In the genomic region with DNA sequence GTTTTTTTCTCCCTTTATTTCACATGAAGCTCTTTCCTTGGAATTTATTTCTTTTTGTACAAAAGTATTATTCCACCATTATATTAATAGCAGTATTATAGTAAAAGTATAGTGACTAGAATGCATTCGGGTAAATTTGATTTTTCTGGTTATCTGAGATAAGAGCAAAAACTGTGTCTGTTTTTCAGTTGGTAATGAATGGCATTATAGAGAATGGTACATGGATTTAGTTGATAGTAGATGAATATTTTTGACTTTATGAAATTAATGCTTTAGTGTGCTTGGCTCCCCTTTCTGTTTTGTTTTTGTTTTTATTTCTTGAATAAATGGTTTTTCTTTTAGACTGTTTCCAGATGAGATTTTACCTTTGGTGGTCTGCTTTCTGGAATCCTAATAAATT, we compare ENCODE assay signal across 28 cellular contexts.
"Had no signal": no experiment of that assay in that cellular context is flagged by ENCODE, and none has a peak within 500 bp of the region (broad histone marks: within the 10 kb centered on the region; RNA-seq: fewer than 3 reads in every experiment).

No MANE protein-coding gene starts in this region.

- H3K36me3 ChIP-seq: colonic mucosa, thoracic aorta, uterus had no signal

- H3K9me3 Mint-ChIP-seq: activated naive CD4-positive, alpha-beta T cell treated with anti-CD3 and anti-CD28 coated beads, Interleukin-2, amount 10 ng/mL, durations not matched to agents 7 days and 5 days; naive B cell; neural crest cell; T-helper 2 cell treated with Interferon-gamma antibody and Interleukin-4, amounts not matched to agents 5 μg/mL and 100 μg/mL, for 36 hours had no signal

- H3K4me3 Mint-ChIP-seq: activated CD8-positive, alpha-beta memory T cell treated with anti-CD3 and anti-CD28 coated beads, Interleukin-2, amount 10 ng/mL, durations not matched to agents 7 days and 5 days; activated naive CD4-positive, alpha-beta T cell treated with anti-CD3 and anti-CD28 coated beads, Interleukin-2, amount 10 ng/mL, durations not matched to agents 7 days and 5 days; naive B cell; neural crest cell; T-helper 2 cell treated with Interferon-gamma antibody and Interleukin-4, amounts not matched to agents 5 μg/mL and 100 μg/mL, for 36 hours had no signal

- H3K27ac ChIP-seq: body of pancreas, colonic mucosa, parathyroid adenoma, right atrium auricular region, thoracic aorta had no signal

- H2AFZ ChIP-seq: parathyroid adenoma had no signal

- H3K27me3 Mint-ChIP-seq: activated CD4-positive, alpha-beta T cell treated with anti-CD3 and anti-CD28 coated beads for 36 hours; activated CD8-positive, alpha-beta memory T cell treated with anti-CD3 and anti-CD28 coated beads, Interleukin-2, amount 10 ng/mL, durations not matched to agents 7 days and 5 days; activated naive CD4-positive, alpha-beta T cell treated with anti-CD3 and anti-CD28 coated beads, Interleukin-2, amount 10 ng/mL, durations not matched to agents 7 days and 5 days; naive B cell had no signal

- H3K4me3 ChIP-seq: body of pancreas, colonic mucosa, right atrium auricular region, thoracic aorta, uterus had no signal

- H3K9me3 ChIP-seq: body of pancreas, colonic mucosa, right atrium auricular region, thoracic aorta, uterus had no signal

- H3K27ac Mint-ChIP-seq: activated CD4-positive, alpha-beta T cell treated with anti-CD3 and anti-CD28 coated beads for 36 hours; activated CD8-positive, alpha-beta memory T cell treated with anti-CD3 and anti-CD28 coated beads, Interleukin-2, amount 10 ng/mL, durations not matched to agents 7 days and 5 days; activated CD8-positive, alpha-beta T cell treated with anti-CD3 and anti-CD28 coated beads, Interleukin-2, amount 10 ng/mL, durations not matched to agents 7 days and 5 days; activated naive CD4-positive, alpha-beta T cell treated with anti-CD3 and anti-CD28 coated beads, Interleukin-2, amount 10 ng/mL, durations not matched to agents 7 days and 5 days; T-helper 2 cell treated with Interferon-gamma antibody and Interleukin-4, amounts not matched to agents 5 μg/mL and 100 μg/mL, for 36 hours had no signal

- H3K4me1 ChIP-seq: parathyroid adenoma, uterus had no signal

- H3K27me3 ChIP-seq: body of pancreas, colonic mucosa, right atrium auricular region, uterus had no signal

- H3K9ac ChIP-seq: parathyroid adenoma had no signal

- FAIRE-seq: keratinocyte had no signal

- DNase-seq: activated CD4-positive, alpha-beta T cell treated with anti-CD3 and anti-CD28 coated beads for 36 hours; activated CD4-positive, CD25-positive, alpha-beta regulatory T cell; activated CD8-positive, alpha-beta memory T cell treated with anti-CD3 and anti-CD28 coated beads, Interleukin-2, amount 10 ng/mL, durations not matched to agents 7 days and 5 days; activated CD8-positive, alpha-beta T cell treated with anti-CD3 and anti-CD28 coated beads, Interleukin-2, amount 10 ng/mL, durations not matched to agents 7 days and 5 days; activated gamma-delta T cell; activated naive CD4-positive, alpha-beta T cell treated with anti-CD3 and anti-CD28 coated beads, Interleukin-2, amount 10 ng/mL, durations not matched to agents 7 days and 5 days; anterior cingulate cortex; body of pancreas; colonic mucosa; effector CD8-positive, alpha-beta T cell; erythroblast; hippocampal formation; left cardiac atrium; left ventricle myocardium superior; naive B cell; nucleus accumbens; stimulated activated CD4-positive, alpha-beta T cell treated with anti-CD3 and anti-CD28 coated beads, Interleukin-15, amount 100 ng/mL, for 24 hours; stimulated activated CD4-positive, alpha-beta T cell treated with anti-CD3 and anti-CD28 coated beads, Interleukin-2, amount 100 ng/mL, for 24 hours; stimulated activated naive CD4-positive, alpha-beta T cell; T-helper 1 cell; trophoblast cell; uterus had no signal

- ATAC-seq: activated CD4-positive, alpha-beta T cell treated with anti-CD3 and anti-CD28 coated beads for 36 hours; activated CD8-positive, alpha-beta memory T cell treated with anti-CD3 and anti-CD28 coated beads, Interleukin-2, amount 10 ng/mL, durations not matched to agents 7 days and 5 days; activated CD8-positive, alpha-beta T cell treated with anti-CD3 and anti-CD28 coated beads, Interleukin-2, amount 10 ng/mL, durations not matched to agents 7 days and 5 days; body of pancreas; left cardiac atrium; left ventricle myocardium superior had no signal
